Comparison of ENCODE assay signal across 12 cellular contexts in the genomic region with DNA sequence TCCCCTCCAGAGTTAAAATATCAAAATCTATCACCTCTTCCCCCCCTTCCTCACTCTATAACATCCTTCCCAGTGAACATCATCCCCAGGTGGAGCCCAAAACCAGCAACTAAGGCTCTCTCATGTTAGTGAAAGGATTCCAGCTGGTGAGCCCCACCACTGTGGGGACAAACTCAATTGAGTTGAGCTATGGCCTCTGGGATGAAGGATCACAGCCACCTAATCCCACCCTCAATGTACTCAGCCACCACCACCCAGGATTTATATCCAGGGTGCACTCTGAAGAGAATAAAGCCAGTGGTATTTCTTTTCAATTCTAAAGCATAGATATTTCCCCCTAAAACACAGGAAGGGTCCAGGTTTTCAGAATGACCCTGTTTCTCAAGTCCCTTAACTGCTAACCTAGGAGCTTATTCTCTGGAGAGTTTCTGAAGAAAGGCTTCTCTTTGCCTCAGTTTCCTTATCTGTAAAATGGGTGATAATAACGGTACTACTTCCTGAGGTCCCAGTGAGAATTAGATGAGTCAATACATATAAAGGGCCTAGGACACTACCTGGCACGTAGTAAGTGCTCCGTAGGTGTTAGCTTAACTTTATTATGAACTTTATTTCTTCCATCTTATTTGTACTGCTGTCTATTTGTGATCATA. TPM values are rescaled to one million over a fixed set of nuclear protein-coding genes. Genes with fewer than 3 reads are reported as not detected.
DNase-seq lines count a peak whose midpoint lies in the region; ATAC-seq and TF ChIP-seq lines count a peak whose summit lies in the region.
"Had no signal": no experiment of that assay in that cellular context is flagged by ENCODE, and none has a peak within 500 bp of the region (broad histone marks: within the 10 kb centered on the region; RNA-seq: fewer than 3 reads in every experiment).

No MANE protein-coding gene starts in this region.

- peak overlapping the region in 2 of 10 donors; percentile 25 to 52 for H3K4me3 Mint-ChIP-seq in naive thymus-derived CD4-positive, alpha-beta T cell

- CTCF ChIA-PET in naive thymus-derived CD4-positive, alpha-beta T cell (lab: Charles Lee): no interaction called here

- intact Hi-C loops in naive thymus-derived CD4-positive, alpha-beta T cell (cut with micrococcal nuclease): no loop called here
- intact Hi-C loops in uterus (cut with DNase I; ENCODE audit: low total_unique reads): no loop called here

- no peak for ATAC-seq in naive thymus-derived CD4-positive, alpha-beta T cell
- ATAC-seq in HG03095 (IDR thresholded peaks at IDR 0.05; ENCODE audit: unreplicated experiment) (no peak), HG03045 (IDR thresholded peaks at IDR 0.05; ENCODE audit: unreplicated experiment) (no peak)

- H3K4me1 Mint-ChIP-seq in naive thymus-derived CD4-positive, alpha-beta T cell: peaks cover 24 to 36% (median 29%) of the 10 kb centered on the region in 7 donors

- no peaks in the 10 kb centered on the region for H3K9me3 Mint-ChIP-seq in naive thymus-derived CD4-positive, alpha-beta T cell
- H3K9me3 Mint-ChIP-seq: naive B cell had no signal

- H3K4me3 ChIP-seq in GM12864 (ENCODE audit: low read depth, low read length) (peak overlapping the region; percentile 76; the same call in 1 of the 2 replicates), SJSA1 (no peak overlapping the region), uterus (no peak overlapping the region)
- no peak overlapping the region for H3K4me3 ChIP-seq in naive thymus-derived CD4-positive, alpha-beta T cell (ENCODE audit: low read length)

- DNase-seq in NCI-H82 (lab: John Stamatoyannopoulos, UW): peak; percentile 53
- DNase-seq in NCI-H82 treated with DMSO at 0.1 percent for 48 hours (lab: John Stamatoyannopoulos, UW; ENCODE audit: unreplicated experiment): no peak
- DNase-seq in GM12864 (ENCODE audit: low read depth): no peak
- DNase-seq in SJSA1 (ENCODE audit: low read depth in 1 of 2, low spot score in 2 of 2): no peak
- peak in 1 of 9 donors; percentile 17 for DNase-seq in naive thymus-derived CD4-positive, alpha-beta T cell
- no peak for DNase-seq in uterus
- DNase-seq: 8988T; activated CD4-positive, CD25-positive, alpha-beta regulatory T cell treated with anti-CD3 and anti-CD28 coated beads, Interleukin-2, amount 50 U/mL, for 72 hours; naive B cell; NCI-H526 treated with DMSO at 0.1 percent for 48 hours had no signal

- peaks cover 0 to 4% (median 0%) of the 10 kb centered on the region in 5 donors for H3K36me3 Mint-ChIP-seq in naive thymus-derived CD4-positive, alpha-beta T cell
- H3K36me3 Mint-ChIP-seq: naive B cell had no signal

- H3K9me3 ChIP-seq in SJSA1 (replicated peaks) (no peaks in the 10 kb centered on the region), uterus (no peaks in the 10 kb centered on the region)
- H3K9me3 ChIP-seq in naive thymus-derived CD4-positive, alpha-beta T cell (ENCODE audit: control insufficient read depth in 2 of 3, low read length in 3 of 3): no peaks in the 10 kb centered on the region

- H3K27me3 ChIP-seq in SJSA1 (replicated peaks) (no peaks in the 10 kb centered on the region), uterus (no peaks in the 10 kb centered on the region)
- no peaks in the 10 kb centered on the region for H3K27me3 ChIP-seq in naive thymus-derived CD4-positive, alpha-beta T cell (ENCODE audit: control insufficient read depth in 2 of 2, insufficient read depth in 2 of 2, low read length in 2 of 2)

- H3K27ac ChIP-seq in SJSA1: peak overlapping the region; percentile 91; the same call in 1 of the 2 replicates
- H3K27ac ChIP-seq in naive thymus-derived CD4-positive, alpha-beta T cell (ENCODE audit: low read depth, low read length): peak overlapping the region; percentile 32
- H3K27ac ChIP-seq in uterus: no peak overlapping the region

- H3K36me3 ChIP-seq in SJSA1 (no peaks in the 10 kb centered on the region), uterus (no peaks in the 10 kb centered on the region)
- H3K36me3 ChIP-seq in naive thymus-derived CD4-positive, alpha-beta T cell (ENCODE audit: control insufficient read depth in 2 of 3, insufficient read depth in 3 of 3, low read length in 3 of 3): no peaks in the 10 kb centered on the region

- H3K27me3 Mint-ChIP-seq in naive thymus-derived CD4-positive, alpha-beta T cell: no peaks in the 10 kb centered on the region
- H3K27me3 Mint-ChIP-seq: naive B cell had no signal

- H3K4me1 ChIP-seq in SJSA1 (replicated peaks): peaks cover 15% of the 10 kb centered on the region
- peaks cover 28 to 44% of the 10 kb centered on the region in 2 donors for H3K4me1 ChIP-seq in naive thymus-derived CD4-positive, alpha-beta T cell (ENCODE audit: control insufficient read depth in 2 of 2, insufficient read depth in 2 of 2, low read length in 2 of 2)
- H3K4me1 ChIP-seq in uterus: peaks cover 0 to 9% of the 10 kb centered on the region in 2 donors

- POLR2A ChIA-PET in naive thymus-derived CD4-positive, alpha-beta T cell (lab: Charles Lee): interaction anchor here (0.8 to 9.2 kb wide), 9 partner anchors 11 to 481 kb away, joined by 3 to 547 read pairs (median 4); a partner anchor contains a TSS

- H3K27ac Mint-ChIP-seq in naive thymus-derived CD4-positive, alpha-beta T cell: peak overlapping the region in 3 of 9 donors; percentile 22 to 70 (median 63)

- no peak for TF ChIP-seq POLR2A in uterus (IDR thresholded peaks at IDR 0.05)

- no peak for TF ChIP-seq CTCF in GM12864 (IDR thresholded peaks at IDR 0.05; ENCODE audit: low read depth, low read length, missing control alignments)
- TF ChIP-seq CTCF in uterus (IDR thresholded peaks at IDR 0.05): no peak

RNA-seq across cellular contexts. Expression of a gene that starts 15.6 kb away (rescaled TPM):
- total RNA-seq in SJSA1 (2014; rRNA removed; shearing (Covaris generic)): 9.8 and 12.3 TPM in 2 replicates
- total RNA-seq in naive thymus-derived CD4-positive, alpha-beta T cell: 10 to 100 TPM in 3 of 5 experiments, 1 to 10 TPM in 2; 7.8 to 28.9 (median 18.2) TPM
- polyA plus RNA-seq in naive thymus-derived CD4-positive, alpha-beta T cell: 10 to 100 TPM; 38.2 to 50.9 TPM
- 10 to 100 TPM in 3 of 4 donors, 1 to 10 TPM in 1; 2.1 to 51.2 (median 15.3) TPM for total RNA-seq in uterus

RNA-seq across cellular contexts. Expression of a gene that starts 33.9 kb away (rescaled TPM):
- total RNA-seq in SJSA1 (2014; rRNA removed; shearing (Covaris generic)): 16.6 and 17.8 TPM in 2 replicates
- total RNA-seq in naive thymus-derived CD4-positive, alpha-beta T cell: 10 to 100 TPM in 1 of 5 experiments, 1 to 10 TPM in 4; 2.6 to 18.8 (median 3.1) TPM
- polyA plus RNA-seq in naive thymus-derived CD4-positive, alpha-beta T cell: 1 to 10 TPM; 1.3 to 2.1 TPM
- 10 to 100 TPM in 2 of 4 donors, 1 to 10 TPM in 2; 1.5 to 22.6 (median 12.0) TPM for total RNA-seq in uterus

RNA-seq across cellular contexts. Expression of a gene that starts 43.9 kb away (rescaled TPM):
- total RNA-seq in SJSA1 (2014; rRNA removed; shearing (Covaris generic)): 5.7 and 16.4 TPM in 2 replicates
- 100 to 1,000 TPM in 1 of 5 experiments, 10 to 100 TPM in 4; 39.0 to 103 (median 43.4) TPM for total RNA-seq in naive thymus-derived CD4-positive, alpha-beta T cell
- polyA plus RNA-seq in naive thymus-derived CD4-positive, alpha-beta T cell: 100 to 1,000 TPM in 1 of 2 donors, 10 to 100 TPM in 1; 80.8 to 114 TPM
- 10 to 100 TPM; 10.9 to 64.6 (median 15.6) TPM for total RNA-seq in uterus

RNA-seq across cellular contexts. Expression of a gene that starts 53.0 kb away (rescaled TPM):
- 2.1 and 6.4 TPM in 2 replicates for total RNA-seq in SJSA1 (2014; rRNA removed; shearing (Covaris generic))
- 10 to 100 TPM in 1 of 5 experiments, 1 to 10 TPM in 4; 1.2 to 14.2 (median 3.6) TPM for total RNA-seq in naive thymus-derived CD4-positive, alpha-beta T cell
- not detected for polyA plus RNA-seq in naive thymus-derived CD4-positive, alpha-beta T cell
- total RNA-seq in uterus: 10 to 100 TPM in 3 of 4 donors, 1 to 10 TPM in 1; 6.4 to 48.2 (median 32.1) TPM

Comparison
In these comparisons a context has a peak if more than half of its experiments do, and no peak if none do; other contexts are left out.
1. H3K27ac ChIP-seq: peak in SJSA1 (single experiment) and naive thymus-derived CD4-positive, alpha-beta T cell (single experiment); none in uterus (0 of 2).